Comparison of ENCODE assay signal across 21 cellular contexts in genomic region chr16:79816081-79816497, GRCh38.
"Had no signal": no experiment of that assay in that cellular context is flagged by ENCODE, and none has a peak within 500 bp of the region (broad histone marks: within the 10 kb centered on the region; RNA-seq: fewer than 3 reads in every experiment).

No MANE protein-coding gene starts in this region.

- H3K9me3 ChIP-seq: body of pancreas, sigmoid colon, stomach, transverse colon had no signal

- H3K4me3 ChIP-seq: body of pancreas, sigmoid colon, smooth muscle cell, stomach, transverse colon had no signal

- H3K27ac ChIP-seq: body of pancreas, sigmoid colon, stomach, transverse colon, VCaP had no signal

- H3K4me1 ChIP-seq: body of pancreas, sigmoid colon, stomach, transverse colon had no signal

- H3K36me3 ChIP-seq: sigmoid colon, stomach, transverse colon had no signal

- DNase-seq: activated CD4-positive, alpha-beta memory T cell treated with anti-CD3 and anti-CD28 coated beads, Interleukin-2, amount 10 ng/mL, durations not matched to agents 7 days and 5 days; activated CD4-positive, alpha-beta T cell treated with anti-CD3 and anti-CD28 coated beads, Interleukin-2, amount 10 ng/mL, durations not matched to agents 24 days and 14 days; activated effector memory CD4-positive, alpha-beta T cell treated with anti-CD3 and anti-CD28 coated beads, Interleukin-2, amount 50 U/mL, for 16 hours; activated naive CD4-positive, alpha-beta T cell treated with anti-CD3 and anti-CD28 coated beads, Interleukin-2, amount 50 U/mL, for 16 hours; activated T-cell treated with anti-CD3 and anti-CD28 coated beads for 4 hours; anterior cingulate cortex; body of pancreas; dermis blood vessel endothelial cell; effector CD8-positive, alpha-beta T cell; kidney; nephron progenitor cell; occipital lobe; sigmoid colon; stimulated activated CD4-positive, alpha-beta T cell treated with anti-CD3 and anti-CD28 coated beads, Interleukin-15, amount 100 ng/mL, for 24 hours; stomach; T-cell; transverse colon had no signal

- ATAC-seq: activated CD4-positive, CD25-positive, alpha-beta regulatory T cell treated with anti-CD3 and anti-CD28 coated beads, Interleukin-2, amount 50 U/mL, for 24 hours; body of pancreas; stimulated activated memory B cell treated with anti-CD40 and anti-IgM and Interleukin-4, amounts not matched to agents 10 μg/mL and 1 μg/mL and 100 μg/mL, for 72 hours; T-cell had no signal
